In genomic region chr6:4341078-4341797, GRCh38 we compare ENCODE assay signal across 1 cellular context.
TF ChIP-seq lines count a peak whose summit lies in the region.

No MANE protein-coding gene starts in this region.

TF ChIP-seq in GM23338, 12 proteins besides CTCF, POLR2A, EP300 and RAD21 (continued from another document):
- TF ChIP-seq NANOG (IDR thresholded peaks at IDR 0.05; ENCODE audit: borderline replicate concordance) = no peak
- TF ChIP-seq JUNB (IDR thresholded peaks at IDR 0.05; ENCODE audit: unreplicated experiment) = no peak
- TF ChIP-seq EZH2phosphoT487 (IDR thresholded peaks at IDR 0.05; ENCODE audit: unreplicated experiment) = no peak
- no peak for TF ChIP-seq CREB1 (CRISPR knock-in tag; IDR thresholded peaks at IDR 0.05; ENCODE audit: low read depth)
- TF ChIP-seq STAT1 (IDR thresholded peaks at IDR 0.05; ENCODE audit: unreplicated experiment) = no peak
- TF ChIP-seq EZH2 (IDR thresholded peaks at IDR 0.05; ENCODE audit: low read depth, unreplicated experiment) = no peak
- no peak for TF ChIP-seq ZNF331 (CRISPR knock-in tag; IDR thresholded peaks at IDR 0.05; ENCODE audit: low read depth)
TF ChIP-seq in GM23338: peak in this region for 0.
